In the genomic region with DNA sequence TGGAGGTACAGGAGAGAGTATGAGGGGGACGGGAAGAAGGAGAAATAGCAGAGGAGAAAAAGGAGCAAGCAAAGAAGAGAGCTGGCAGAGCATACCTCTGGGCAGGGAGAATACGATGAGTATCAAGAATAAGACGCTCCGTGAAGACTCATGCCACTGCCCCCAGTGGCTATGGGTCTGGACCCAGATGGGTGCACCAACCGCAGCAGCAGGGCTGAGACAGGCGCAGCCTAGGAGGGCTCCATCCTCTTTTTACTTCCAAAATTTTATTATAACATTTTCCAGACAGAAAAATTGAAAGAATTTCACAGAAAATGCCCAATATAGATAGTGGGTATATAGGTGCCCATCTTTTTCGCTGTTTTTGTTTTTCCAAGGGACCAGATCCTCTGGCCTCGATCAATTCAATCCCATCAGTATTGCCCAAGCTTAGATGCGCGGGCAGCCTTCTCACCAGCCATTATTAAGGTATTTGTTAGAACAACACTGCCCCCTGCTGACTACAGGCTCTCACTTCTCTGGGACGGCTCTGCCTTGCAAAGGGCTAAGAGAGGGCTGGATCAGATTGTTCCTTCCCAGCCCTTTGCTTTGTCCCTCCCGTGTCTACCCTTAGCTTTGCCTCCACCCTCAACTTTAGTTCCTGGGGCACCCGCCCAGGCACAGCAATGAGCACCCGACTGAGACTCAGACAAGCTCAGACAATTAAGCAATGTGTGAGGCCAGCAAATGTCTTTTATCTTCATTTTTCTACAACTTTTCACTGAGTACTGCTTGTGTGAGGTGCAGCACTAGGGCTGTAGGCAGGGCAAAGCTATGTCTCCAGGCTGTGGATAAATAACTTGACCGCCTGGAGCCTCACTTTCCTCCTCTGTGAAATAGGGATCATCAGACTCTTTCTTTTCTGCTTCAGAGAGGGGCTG, we compare ENCODE assay signal across 1 cellular context.
A peak's percentile ranks its signal among the peaks of the same experiment; 100 is the strongest.
TF ChIP-seq lines count a peak whose summit lies in the region.

No MANE protein-coding gene starts in this region.

TF ChIP-seq in SK-N-SH, 30 proteins besides CTCF, POLR2A, EP300 and RAD21 (continued from another document):
- TF ChIP-seq SIN3A (IDR thresholded peaks at IDR 0.05; ENCODE audit: borderline replicate concordance, low read depth, low read length), result no peak
- no peak for TF ChIP-seq REST (IDR thresholded peaks at IDR 0.05; ENCODE audit: low read depth, low read length)
- no peak for TF ChIP-seq EZH2phosphoT487 (IDR thresholded peaks at IDR 0.05; ENCODE audit: borderline replicate concordance, low read depth)
- no peak for TF ChIP-seq MXI1 (IDR thresholded peaks at IDR 0.05; ENCODE audit: low read depth, low read length)
- TF ChIP-seq YY1 (IDR thresholded peaks at IDR 0.05; ENCODE audit: low read depth), result peak; percentile 67; the same call in 1 of the 2 replicates
- TF ChIP-seq MEF2A (IDR thresholded peaks at IDR 0.05; ENCODE audit: borderline replicate concordance, low read depth), result no peak
- TF ChIP-seq CHD2 (IDR thresholded peaks at IDR 0.05; ENCODE audit: low read length, partially characterized antibody), result no peak
- peak; percentile 67 for TF ChIP-seq NRF1 (IDR thresholded peaks at IDR 0.05; ENCODE audit: low read depth, low read length)
- TF ChIP-seq FOSL2 (IDR thresholded peaks at IDR 0.05; ENCODE audit: borderline replicate concordance, low read depth), result no peak
- no peak for TF ChIP-seq RFX5 (IDR thresholded peaks at IDR 0.05; ENCODE audit: low read length)
- TF ChIP-seq POLR2AphosphoS5 (IDR thresholded peaks at IDR 0.05; ENCODE audit: low read depth, low read length), result no peak
- TF ChIP-seq TAF1 (IDR thresholded peaks at IDR 0.05; ENCODE audit: borderline replicate concordance, low read depth, low read length), result no peak
- no peak for TF ChIP-seq FOXJ3 (CRISPR knock-in tag; IDR thresholded peaks at IDR 0.05)
- no peak for TF ChIP-seq USF1 (IDR thresholded peaks at IDR 0.05; ENCODE audit: borderline replicate concordance, low read depth)
- TF ChIP-seq, protein P1, sequence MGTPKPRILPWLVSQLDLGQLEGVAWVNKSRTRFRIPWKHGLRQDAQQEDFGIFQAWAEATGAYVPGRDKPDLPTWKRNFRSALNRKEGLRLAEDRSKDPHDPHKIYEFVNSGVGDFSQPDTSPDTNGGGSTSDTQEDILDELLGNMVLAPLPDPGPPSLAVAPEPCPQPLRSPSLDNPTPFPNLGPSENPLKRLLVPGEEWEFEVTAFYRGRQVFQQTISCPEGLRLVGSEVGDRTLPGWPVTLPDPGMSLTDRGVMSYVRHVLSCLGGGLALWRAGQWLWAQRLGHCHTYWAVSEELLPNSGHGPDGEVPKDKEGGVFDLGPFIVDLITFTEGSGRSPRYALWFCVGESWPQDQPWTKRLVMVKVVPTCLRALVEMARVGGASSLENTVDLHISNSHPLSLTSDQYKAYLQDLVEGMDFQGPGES (IDR thresholded peaks at IDR 0.05; ENCODE audit: low read depth, low read length), result no peak
- TF ChIP-seq TCF12 (IDR thresholded peaks at IDR 0.05), result no peak
- TF ChIP-seq GATA2 (CRISPR knock-in tag; IDR thresholded peaks at IDR 0.05), result no peak
- TF ChIP-seq ELF1 (IDR thresholded peaks at IDR 0.05), result no peak
- TF ChIP-seq JUND (IDR thresholded peaks at IDR 0.05), result no peak
- TF ChIP-seq SMC3 (IDR thresholded peaks at IDR 0.05; ENCODE audit: low read depth, low read length), result peak; percentile 69
TF ChIP-seq in SK-N-SH: peak in this region for 4.
